In genomic region chr22:38284042-38284402, GRCh38 we compare ENCODE assay signal across 8 cellular contexts. TPM values are rescaled to one million over a fixed set of nuclear protein-coding genes. Genes with fewer than 3 reads are reported as not detected.
DNase-seq lines count a peak whose midpoint lies in the region; ATAC-seq and TF ChIP-seq lines count a peak whose summit lies in the region.

No MANE protein-coding gene starts in this region.

- no peak overlapping the region for H3K4ac ChIP-seq in H9 (ENCODE audit: low read depth, low read length)

- H3K23me2 ChIP-seq in H9 (ENCODE audit: insufficient read length, low read depth, low read length, poor library complexity, severe bottlenecking), result no peaks in the 10 kb centered on the region

- H3K27me3 ChIP-seq in H9 (ENCODE audit: insufficient read depth, low read length) (no peaks in the 10 kb centered on the region), colonic mucosa (no peaks in the 10 kb centered on the region), left lung (no peaks in the 10 kb centered on the region), spleen (replicated peaks in 1 of 7) (no peaks in the 10 kb centered on the region)

- TF ChIP-seq POLR2A in spleen (IDR thresholded peaks at IDR 0.05), result no peak

- intact Hi-C loops in colonic mucosa (cut with DNase I) (no loop called here), left lung (cut with DNase I) (no loop called here), spleen (cut with DNase I; ENCODE audit: low total_unique reads) (no loop called here), head of caudate nucleus (cut with DNase I) (no loop called here)

- H3K36me3 ChIP-seq in colonic mucosa (no peaks in the 10 kb centered on the region), left lung (peaks cover 0 to 7% of the 10 kb centered on the region in 2 donors), spleen (no peaks in the 10 kb centered on the region)

- WGBS in H9 (ENCODE audit: extremely low coverage, insufficient read length, low lambda C conversion rate), result no CpG with 5 or more reads among the region's 5 CpGs
- 72 to 83% (median 80%) methylated on average over 5 of the region's 5 CpGs for WGBS in spleen, 5 donors

- H2AFZ ChIP-seq in H9 (ENCODE audit: low read length), result no peak overlapping the region

- no peak for DNase-seq in H9
- no peak for DNase-seq in colonic mucosa
- no peak for DNase-seq in left lung
- DNase-seq in spleen, result no peak
- no peak for DNase-seq in kidney glomerular epithelial cell (lab: John Stamatoyannopoulos, UW)
- DNase-seq in KG1 (lab: John Stamatoyannopoulos, UW), result no peak
- DNase-seq in head of caudate nucleus, result no peak
- no peak for DNase-seq in ecto neural progenitor cell (ENCODE audit: low spot score)

- H3K18ac ChIP-seq in H9 (ENCODE audit: insufficient read length, low read depth, low read length), result no peak overlapping the region

- H3K27ac ChIP-seq in H9 (ENCODE audit: insufficient read length, low read depth, low read length) (no peak overlapping the region), colonic mucosa (peak overlapping the region; percentile 72), left lung (peak overlapping the region; percentile 65 to 70), spleen (peak overlapping the region in 5 of 8 donors; percentile 1 to 41 (median 12))

- no peaks in the 10 kb centered on the region for H3K79me1 ChIP-seq in H9 (ENCODE audit: insufficient read depth, low read depth, low read length, poor library complexity, severe bottlenecking)

- no peaks in the 10 kb centered on the region for H3K9me3 ChIP-seq in H9 (ENCODE audit: control insufficient read depth, low read depth, low read length)
- H3K9me3 ChIP-seq in colonic mucosa, result no peaks in the 10 kb centered on the region
- H3K9me3 ChIP-seq in left lung, result no peaks in the 10 kb centered on the region
- H3K9me3 ChIP-seq in spleen, result no peaks in the 10 kb centered on the region

- no peak overlapping the region for H4K91ac ChIP-seq in H9 (ENCODE audit: insufficient read length, low read depth, low read length)

- no peak overlapping the region for H2BK12ac ChIP-seq in H9 (ENCODE audit: insufficient read length, low read depth, low read length)

- no peaks in the 10 kb centered on the region for H4K20me1 ChIP-seq in H9 (ENCODE audit: control insufficient read depth, insufficient read depth, insufficient read length)

- H3K9me3 Mint-ChIP-seq in H9, result no peaks in the 10 kb centered on the region

- TF ChIP-seq CTCF in H9 (conservative IDR thresholded peaks at IDR 0.05) (no peak), colonic mucosa (IDR thresholded peaks at IDR 0.05) (no peak), left lung (IDR thresholded peaks at IDR 0.05) (no peak), spleen (IDR thresholded peaks at IDR 0.05 in 8 of 11, conservative IDR thresholded peaks at IDR 0.05 in 3 of 11) (no peak)

- ATAC-seq in left lung, result peak; percentile 50

- peaks cover 4 to 19% (median 9%) of the 10 kb centered on the region in 3 experiments; a peak in 5 of 7 replicates for H3K36me3 Mint-ChIP-seq in H9 (ENCODE audit: insufficient read depth in 1 of 3, low read depth in 3 of 3)

- H3K9ac ChIP-seq in H9 (ENCODE audit: extremely low read depth, insufficient read length, low read length), result no peak overlapping the region
- H3K9ac ChIP-seq in colonic mucosa (ENCODE audit: low read depth in 2 of 2, low read length in 2 of 2), result no peak overlapping the region

- no peak overlapping the region for H3K4me2 ChIP-seq in H9 (ENCODE audit: insufficient read depth, insufficient read length, low read length)

- no peak overlapping the region for H3K4me3 Mint-ChIP-seq in H9

- H3K4me3 ChIP-seq in colonic mucosa (no peak overlapping the region), left lung (no peak overlapping the region), spleen (no peak overlapping the region)

- H3K4me1 ChIP-seq in H9 (ENCODE audit: insufficient read depth, low read length), result no peaks in the 10 kb centered on the region; the same call in 1 of the 2 replicates
- peaks cover 5% of the 10 kb centered on the region for H3K4me1 ChIP-seq in colonic mucosa
- peaks cover 5 to 7% of the 10 kb centered on the region in 2 donors for H3K4me1 ChIP-seq in left lung
- H3K4me1 ChIP-seq in spleen, result peaks cover 0 to 10% (median 4%) of the 10 kb centered on the region in 6 donors

- no peak overlapping the region for H2AK5ac ChIP-seq in H9 (ENCODE audit: insufficient read length, low read length)

- no peak overlapping the region for H3T11ph ChIP-seq in H9 (ENCODE audit: low read length)

- no peak overlapping the region for H4K5ac ChIP-seq in H9 (ENCODE audit: insufficient read length, low read depth, low read length)

- no peak overlapping the region for H2BK120ac ChIP-seq in H9 (ENCODE audit: low read depth, low read length, poor library complexity, severe bottlenecking)

- H2BK15ac ChIP-seq in H9 (ENCODE audit: low read depth, low read length), result no peak overlapping the region

- peak overlapping the region; percentile 71 to 94 (median 87); a peak in 5 of 7 replicates for H3K27ac Mint-ChIP-seq in H9

- H3K79me2 ChIP-seq in H9 (ENCODE audit: insufficient read depth, low read length), result no peaks in the 10 kb centered on the region

- no peak overlapping the region for H3K14ac ChIP-seq in H9 (ENCODE audit: insufficient read depth, low read length)

- peaks cover 1% of the 10 kb centered on the region; the same call in 1 of the 2 replicates for H3K27me3 Mint-ChIP-seq in H9 (ENCODE audit: low read depth)

- peaks cover 24 to 36% of the 10 kb centered on the region in 2 experiments for H3K4me1 Mint-ChIP-seq in H9

- no peak overlapping the region for H3K56ac ChIP-seq in H9 (ENCODE audit: insufficient read length, low read depth, low read length)

- no peak overlapping the region for H3K23ac ChIP-seq in H9 (ENCODE audit: insufficient read length, low read depth, low read length)

- no peak overlapping the region for H4K8ac ChIP-seq in H9 (replicated peaks; ENCODE audit: insufficient read length, low read depth, low read length)

- no peak overlapping the region for H2BK5ac ChIP-seq in H9 (ENCODE audit: insufficient read length, low read length)

- no peak overlapping the region for H2BK20ac ChIP-seq in H9 (ENCODE audit: low read depth, low read length, poor library complexity, severe bottlenecking)

RNA-seq across cellular contexts. Expression of gene TMEM184B, which starts 11.2 kb away (rescaled TPM):
- total RNA-seq in H9 (2021), result 51.7 and 58.5 TPM in 2 replicates
- 10 to 100 TPM; 58.8 to 61.6 TPM for total RNA-seq in colonic mucosa
- total RNA-seq in left lung, result 10 to 100 TPM; 84.5 to 98.3 TPM
- 100 to 1,000 TPM in 1 of 7 donors, 10 to 100 TPM in 6; 37.1 to 105 (median 65.6) TPM for total RNA-seq in spleen
- polyA plus RNA-seq in spleen, result 10 to 100 TPM in 1 of 3 donors, 1 to 10 TPM in 2; 5.0 to 18.3 (median 7.9) TPM

RNA-seq across cellular contexts. Expression of gene CSNK1E, which starts 33.2 kb away (rescaled TPM):
- 230 and 236 TPM in 2 replicates for total RNA-seq in H9 (2021)
- 10 to 100 TPM; 97.0 to 97.2 TPM for total RNA-seq in colonic mucosa
- 100 to 1,000 TPM in 1 of 2 donors, 10 to 100 TPM in 1; 95.3 to 123 TPM for total RNA-seq in left lung
- 100 to 1,000 TPM in 5 of 7 donors, 10 to 100 TPM in 2; 59.0 to 157 (median 110) TPM for total RNA-seq in spleen
- polyA plus RNA-seq in spleen, result 10 to 100 TPM; 32.8 to 73.9 (median 49.0) TPM
